Comparison of ENCODE assay signal across 8 cellular contexts in the genomic region with DNA sequence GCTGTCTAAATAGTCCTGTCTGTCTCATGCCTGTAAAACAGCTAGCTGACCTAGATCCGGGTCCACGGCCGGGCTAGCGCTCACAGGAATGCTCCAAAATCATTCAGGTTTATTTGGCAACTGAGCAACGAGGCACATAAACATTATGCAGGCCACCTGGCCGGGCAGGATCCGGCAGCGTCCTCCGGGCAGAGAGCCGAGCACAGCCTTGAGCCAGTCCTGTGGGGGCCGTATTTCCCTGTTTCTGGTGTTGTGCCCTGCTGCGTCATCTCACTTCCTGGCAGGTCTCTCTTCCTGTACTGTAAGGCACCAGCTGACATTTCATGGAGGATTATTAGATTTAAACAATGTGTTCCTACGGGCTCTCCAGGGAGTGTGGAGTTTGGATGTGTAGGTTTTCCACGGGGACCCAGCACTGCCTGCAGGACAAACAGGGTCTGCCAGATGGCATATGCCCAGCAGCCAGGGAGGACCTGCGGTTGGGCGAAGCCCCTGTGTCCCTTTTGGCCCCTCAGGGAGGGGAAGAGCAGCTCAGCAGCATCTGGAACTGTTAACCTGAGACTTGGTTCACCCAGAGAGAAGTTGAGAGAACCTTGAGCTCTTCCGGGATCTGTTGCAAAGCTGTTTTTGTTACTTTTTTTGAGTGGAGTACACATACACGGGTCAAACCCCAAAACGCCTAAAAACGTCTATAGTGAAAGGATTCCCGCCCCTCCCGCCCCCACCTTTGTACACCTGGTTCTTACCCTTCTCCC. TPM values are rescaled to one million over a fixed set of nuclear protein-coding genes. Genes with fewer than 3 reads are reported as not detected.
A peak's percentile ranks its signal among the peaks of the same experiment; 100 is the strongest.
DNase-seq lines count a peak whose midpoint lies in the region; ATAC-seq and TF ChIP-seq lines count a peak whose summit lies in the region.

No MANE protein-coding gene starts in this region.

- H3K9me3 Mint-ChIP-seq in activated CD4-positive, alpha-beta memory T cell treated with anti-CD3 and anti-CD28 coated beads for 36 hours = no peaks in the 10 kb centered on the region

- no peak for TF ChIP-seq CTCF in ovary (IDR thresholded peaks at IDR 0.05)

- H3K4me1 ChIP-seq in ovary (ENCODE audit: insufficient read depth) = peaks cover 7% of the 10 kb centered on the region

- WGBS in ovary, 3 donors = 6 to 14% (median 7%) methylated on average over 22 of the region's 22 CpGs

- POLR2A ChIA-PET in activated CD4-positive, alpha-beta memory T cell treated with anti-CD3 and anti-CD28 coated beads for 36 hours (lab: Charles Lee) = no interaction called here

- no peaks in the 10 kb centered on the region for H3K27me3 ChIP-seq in ovary

- H3K27ac ChIP-seq in ovary = peak overlapping the region in 1 of 2 donors; percentile 89

- no peaks in the 10 kb centered on the region for H3K4me1 Mint-ChIP-seq in activated CD4-positive, alpha-beta memory T cell treated with anti-CD3 and anti-CD28 coated beads for 36 hours (ENCODE audit: low read depth)

- H3K4me3 Mint-ChIP-seq in activated CD4-positive, alpha-beta memory T cell treated with anti-CD3 and anti-CD28 coated beads for 36 hours = no peak overlapping the region

- ATAC-seq in HG03354 (IDR thresholded peaks at IDR 0.05; ENCODE audit: poor library complexity, severe bottlenecking, unreplicated experiment) (no peak), GM21423 (IDR thresholded peaks at IDR 0.05; ENCODE audit: unreplicated experiment) (no peak)

- H3K36me3 Mint-ChIP-seq in activated CD4-positive, alpha-beta memory T cell treated with anti-CD3 and anti-CD28 coated beads for 36 hours = no peaks in the 10 kb centered on the region

- peak; percentile 15 for TF ChIP-seq POLR2A in ovary (IDR thresholded peaks at IDR 0.05)

- CTCF ChIA-PET in activated CD4-positive, alpha-beta memory T cell treated with anti-CD3 and anti-CD28 coated beads for 36 hours (lab: Charles Lee) = interaction anchor here (1.6 kb wide), 1 partner anchor 106 kb away, joined by 5 read pairs; no protein-coding TSS in a partner anchor

- intact Hi-C loops in ovary (cut with DNase I) = no loop called here
- intact Hi-C loops in activated CD4-positive, alpha-beta memory T cell treated with anti-CD3 and anti-CD28 coated beads for 36 hours (cut with micrococcal nuclease) = no loop called here

- no peak overlapping the region for H3K27ac Mint-ChIP-seq in activated CD4-positive, alpha-beta memory T cell treated with anti-CD3 and anti-CD28 coated beads for 36 hours

- peak overlapping the region; percentile 28 for H3K4me3 ChIP-seq in ovary

- peak; percentile 81 for DNase-seq in EL
- DNase-seq in RPMI8226 = peak; percentile 78
- DNase-seq in fibroblast of peridontal ligament (ENCODE audit: extremely low read depth) = peak; percentile 68
- peak; percentile 89 to 95 (median 90) for DNase-seq in ovary
- DNase-seq in activated CD4-positive, alpha-beta memory T cell treated with anti-CD3 and anti-CD28 coated beads for 36 hours = no peak
- DNase-seq in activated CD4-positive, alpha-beta T cell treated with anti-CD3 and anti-CD28 coated beads, Interleukin-2, amount 50 U/mL, for 1 hour = no peak

- H3K36me3 ChIP-seq in ovary = no peaks in the 10 kb centered on the region

- peaks cover 4% of the 10 kb centered on the region for H3K27me3 Mint-ChIP-seq in activated CD4-positive, alpha-beta memory T cell treated with anti-CD3 and anti-CD28 coated beads for 36 hours

- TF ChIP-seq EP300 in ovary (IDR thresholded peaks at IDR 0.05) = peak; percentile 78

- H3K9me3 ChIP-seq in ovary = no peaks in the 10 kb centered on the region

RNA-seq across cellular contexts. Expression of gene LRRK1, which starts 16.5 kb away (rescaled TPM):
- 10 to 100 TPM in 6 of 7 donors, 1 to 10 TPM in 1; 8.6 to 27.3 (median 19.4) TPM for total RNA-seq in ovary
- polyA plus RNA-seq in ovary = 1 to 10 TPM; 6.5 to 8.4 TPM
- under 1 TPM; 0.41 to 0.71 TPM for total RNA-seq in activated CD4-positive, alpha-beta memory T cell treated with anti-CD3 and anti-CD28 coated beads for 36 hours

RNA-seq across cellular contexts. Expression of gene ALDH1A3, which starts 23.0 kb away (rescaled TPM):
- total RNA-seq in ovary = 10 to 100 TPM in 3 of 7 donors, 1 to 10 TPM in 4; 2.2 to 73.2 (median 9.6) TPM
- 10 to 100 TPM in 1 of 2 donors, 1 to 10 TPM in 1; 9.9 to 21.7 TPM for polyA plus RNA-seq in ovary
- total RNA-seq in activated CD4-positive, alpha-beta memory T cell treated with anti-CD3 and anti-CD28 coated beads for 36 hours = not detected

Comparison
In these comparisons a context has a peak if more than half of its experiments do, and no peak if none do; other contexts are left out.
1. DNase-seq: peak in EL (single experiment), RPMI8226 (single experiment), fibroblast of peridontal ligament (single experiment) and ovary (5 of 5); none in activated CD4-positive, alpha-beta memory T cell treated with anti-CD3 and anti-CD28 coated beads for 36 hours (single experiment) and activated CD4-positive, alpha-beta T cell treated with anti-CD3 and anti-CD28 coated beads, Interleukin-2, amount 50 U/mL, for 1 hour (single experiment).
2. RNA of gene LRRK1, which starts 16.5 kb away (total RNA-seq): 8.6 to 27.3 TPM in ovary; 0.41 to 0.71 TPM in activated CD4-positive, alpha-beta memory T cell treated with anti-CD3 and anti-CD28 coated beads for 36 hours; every median in the first group is over 4 times any median in the second.